In the genomic region with DNA sequence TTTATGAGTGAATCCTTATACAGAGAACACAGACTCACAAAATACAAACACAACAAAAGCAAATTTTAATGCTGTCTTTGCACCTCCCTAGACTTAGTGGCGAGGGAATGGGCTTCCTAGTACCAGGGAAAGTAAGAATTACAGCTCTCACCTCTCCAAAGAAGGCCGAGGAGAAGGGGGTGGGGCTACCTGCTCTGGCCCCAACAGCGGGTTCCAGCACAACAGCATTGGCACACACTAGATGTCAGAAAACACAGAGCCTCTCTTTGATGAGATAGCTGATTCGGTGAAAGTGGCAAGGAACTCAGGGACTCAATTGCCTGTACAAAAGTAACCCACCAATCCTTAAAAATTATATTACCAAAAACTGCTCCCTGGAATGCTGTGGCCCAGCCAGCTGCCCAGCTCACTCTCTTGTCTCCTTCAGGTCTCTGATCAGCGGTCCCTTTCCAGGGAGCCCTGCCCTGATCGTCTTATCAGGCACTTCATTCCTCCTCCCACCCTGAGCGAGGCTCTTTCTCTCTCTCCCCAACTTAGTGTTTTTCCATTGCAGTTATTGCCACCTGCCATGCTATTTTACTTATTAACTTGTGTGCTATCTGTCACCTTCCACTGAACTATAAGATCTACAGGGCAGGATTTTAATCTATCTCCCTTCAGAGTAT, we compare ENCODE assay signal across 25 cellular contexts.
"Had no signal": no experiment of that assay in that cellular context is flagged by ENCODE, and none has a peak within 500 bp of the region (broad histone marks: within the 10 kb centered on the region; RNA-seq: fewer than 3 reads in every experiment).

No MANE protein-coding gene starts in this region.

- H3K27ac Mint-ChIP-seq: activated CD4-positive, alpha-beta T cell treated with anti-CD3 and anti-CD28 coated beads, Interleukin-2, amount 10 ng/mL, durations not matched to agents 7 days and 5 days; activated CD8-positive, alpha-beta T cell treated with anti-CD3 and anti-CD28 coated beads, Interleukin-2, amount 10 ng/mL, durations not matched to agents 7 days and 5 days; activated naive CD4-positive, alpha-beta T cell treated with anti-CD3 and anti-CD28 coated beads, Interleukin-2, amount 50 U/mL, for 72 hours; activated T-helper 17 cell treated with anti-CD3 and anti-CD28 coated beads, Interleukin-2, amount 50 U/mL, for 72 hours; memory B cell; nephron progenitor cell; stimulated activated naive B cell treated with anti-CD40 and anti-IgM and Interleukin-4, amounts not matched to agents 10 μg/mL and 1 μg/mL and 100 μg/mL, for 72 hours; T-helper 17 cell had no signal

- H3K36me3 ChIP-seq: brain microvascular endothelial cell, right lobe of liver, upper lobe of left lung had no signal

- DNase-seq: activated CD4-positive, alpha-beta T cell treated with anti-CD3 and anti-CD28 coated beads, Interleukin-2, amount 10 ng/mL, durations not matched to agents 7 days and 5 days; activated CD4-positive, CD25-positive, alpha-beta regulatory T cell treated with anti-CD3 and anti-CD28 coated beads, Interleukin-2, amount 50 U/mL, for 72 hours; activated CD8-positive, alpha-beta T cell treated with anti-CD3 and anti-CD28 coated beads, Interleukin-2, amount 10 ng/mL, durations not matched to agents 7 days and 5 days; activated T-cell treated with anti-CD3 and anti-CD28 coated beads, Interleukin-2, amount 50 U/mL, for 1 hour; aorta; brain microvascular endothelial cell; caudate nucleus; dermis blood vessel endothelial cell; effector memory CD4-positive, alpha-beta T cell; foreskin melanocyte; glutamatergic neuron; hippocampal formation; nephron progenitor cell; right lobe of liver; stimulated activated CD4-positive, alpha-beta T cell treated with anti-CD3 and anti-CD28 coated beads, Interleukin-15, amount 100 ng/mL, for 24 hours; stimulated activated naive B cell treated with anti-CD40 and anti-IgM and Interleukin-4, amounts not matched to agents 10 μg/mL and 1 μg/mL and 100 μg/mL, for 72 hours; T-helper 17 cell; testis; upper lobe of left lung had no signal

- H3K4me3 Mint-ChIP-seq: activated CD4-positive, alpha-beta T cell treated with anti-CD3 and anti-CD28 coated beads, Interleukin-2, amount 10 ng/mL, durations not matched to agents 7 days and 5 days; activated CD8-positive, alpha-beta T cell treated with anti-CD3 and anti-CD28 coated beads, Interleukin-2, amount 10 ng/mL, durations not matched to agents 7 days and 5 days; activated T-helper 17 cell treated with anti-CD3 and anti-CD28 coated beads, Interleukin-2, amount 50 U/mL, for 72 hours; memory B cell; stimulated activated naive B cell treated with anti-CD40 and anti-IgM and Interleukin-4, amounts not matched to agents 10 μg/mL and 1 μg/mL and 100 μg/mL, for 72 hours; T-helper 17 cell had no signal

- H3K4me3 ChIP-seq: right lobe of liver, skin epidermis, testis, upper lobe of left lung had no signal

- H3K9me3 Mint-ChIP-seq: activated CD4-positive, alpha-beta T cell treated with anti-CD3 and anti-CD28 coated beads, Interleukin-2, amount 10 ng/mL, durations not matched to agents 7 days and 5 days; activated naive CD4-positive, alpha-beta T cell treated with anti-CD3 and anti-CD28 coated beads, Interleukin-2, amount 50 U/mL, for 72 hours; activated T-helper 17 cell treated with anti-CD3 and anti-CD28 coated beads, Interleukin-2, amount 50 U/mL, for 72 hours; memory B cell; stimulated activated naive B cell treated with anti-CD40 and anti-IgM and Interleukin-4, amounts not matched to agents 10 μg/mL and 1 μg/mL and 100 μg/mL, for 72 hours had no signal

- H3K79me2 ChIP-seq: parathyroid adenoma had no signal

- H3K27me3 ChIP-seq: brain microvascular endothelial cell, right lobe of liver, testis, upper lobe of left lung had no signal

- H2AFZ ChIP-seq: parathyroid adenoma had no signal

- H3K4me1 ChIP-seq: parathyroid adenoma, right lobe of liver, testis, upper lobe of left lung had no signal

- H3K9me3 ChIP-seq: right lobe of liver, testis, upper lobe of left lung had no signal

- H3K4me1 Mint-ChIP-seq: activated CD4-positive, alpha-beta T cell treated with anti-CD3 and anti-CD28 coated beads, Interleukin-2, amount 10 ng/mL, durations not matched to agents 7 days and 5 days; activated T-helper 17 cell treated with anti-CD3 and anti-CD28 coated beads, Interleukin-2, amount 50 U/mL, for 72 hours; memory B cell; stimulated activated naive B cell treated with anti-CD40 and anti-IgM and Interleukin-4, amounts not matched to agents 10 μg/mL and 1 μg/mL and 100 μg/mL, for 72 hours; T-helper 17 cell had no signal

- H3K36me3 Mint-ChIP-seq: activated naive CD4-positive, alpha-beta T cell treated with anti-CD3 and anti-CD28 coated beads, Interleukin-2, amount 50 U/mL, for 72 hours; memory B cell; stimulated activated naive B cell treated with anti-CD40 and anti-IgM and Interleukin-4, amounts not matched to agents 10 μg/mL and 1 μg/mL and 100 μg/mL, for 72 hours had no signal

- H3K27ac ChIP-seq: brain microvascular endothelial cell, parathyroid adenoma, right lobe of liver, testis, upper lobe of left lung, VCaP had no signal

- ATAC-seq: activated CD8-positive, alpha-beta T cell treated with anti-CD3 and anti-CD28 coated beads, Interleukin-2, amount 10 ng/mL, durations not matched to agents 7 days and 5 days; activated naive CD4-positive, alpha-beta T cell treated with anti-CD3 and anti-CD28 coated beads, Interleukin-2, amount 50 U/mL, for 72 hours; activated T-helper 17 cell treated with anti-CD3 and anti-CD28 coated beads, Interleukin-2, amount 50 U/mL, for 72 hours; right lobe of liver; stimulated activated naive B cell treated with anti-CD40 and anti-IgM and Interleukin-4, amounts not matched to agents 10 μg/mL and 1 μg/mL and 100 μg/mL, for 72 hours; T-helper 17 cell had no signal
